In the genomic region with DNA sequence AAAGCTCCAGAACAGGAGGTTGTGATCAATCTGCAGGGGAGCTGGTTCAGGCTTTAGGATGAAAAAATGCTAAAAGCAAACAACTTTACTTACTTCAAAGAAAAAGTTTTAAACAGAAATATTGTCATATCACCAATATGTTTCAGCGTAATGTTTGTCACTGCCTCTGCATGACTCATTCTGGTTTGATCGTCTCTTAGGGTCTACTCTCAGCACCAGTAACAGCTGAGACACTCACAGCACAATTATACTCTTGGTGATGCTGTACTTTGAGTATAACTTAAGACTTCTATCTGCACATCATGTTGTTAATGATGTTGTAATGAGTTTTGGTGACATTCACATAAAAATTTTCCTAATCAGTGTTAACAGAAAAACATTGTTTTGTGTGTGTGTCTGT, we compare ENCODE assay signal across 23 cellular contexts.
"Had no signal": no experiment of that assay in that cellular context is flagged by ENCODE, and none has a peak within 500 bp of the region (broad histone marks: within the 10 kb centered on the region; RNA-seq: fewer than 3 reads in every experiment).

No MANE protein-coding gene starts in this region.

- H3K27ac Mint-ChIP-seq: activated CD8-positive, alpha-beta T cell treated with anti-CD3 and anti-CD28 coated beads, Interleukin-2, amount 10 ng/mL, durations not matched to agents 7 days and 5 days; activated T-helper 1 cell treated with anti-CD3 and anti-CD28 coated beads, Interleukin-12 subunit alpha, Interleukin-12 subunit beta, Interleukin-2, Interleukin-4 antibody, amounts not matched to agents 30 ng/mL and 10 ng/mL and 1 ng/mL, durations not matched to agents 14 hours and 24 hours and 36 hours; effector memory CD8-positive, alpha-beta T cell; memory B cell; naive B cell; T-helper 17 cell; type B pancreatic cell had no signal

- H3K36me3 Mint-ChIP-seq: memory B cell, naive B cell, type B pancreatic cell had no signal

- H3K4me3 Mint-ChIP-seq: activated CD8-positive, alpha-beta T cell treated with anti-CD3 and anti-CD28 coated beads, Interleukin-2, amount 10 ng/mL, durations not matched to agents 7 days and 5 days; activated T-helper 1 cell treated with anti-CD3 and anti-CD28 coated beads, Interleukin-12 subunit alpha, Interleukin-12 subunit beta, Interleukin-2, Interleukin-4 antibody, amounts not matched to agents 30 ng/mL and 10 ng/mL and 1 ng/mL, durations not matched to agents 14 hours and 24 hours and 36 hours; central memory CD8-positive, alpha-beta T cell; effector memory CD8-positive, alpha-beta T cell; memory B cell; naive B cell; T-helper 17 cell; type B pancreatic cell had no signal

- ATAC-seq: activated CD8-positive, alpha-beta T cell treated with anti-CD3 and anti-CD28 coated beads, Interleukin-2, amount 10 ng/mL, durations not matched to agents 7 days and 5 days; effector memory CD8-positive, alpha-beta T cell; esophagus mucosa; heart left ventricle; left colon; T-helper 17 cell had no signal

- DNase-seq: activated CD4-positive, alpha-beta T cell treated with anti-CD3 and anti-CD28 coated beads, Interleukin-2, amount 50 U/mL, for 1 hour; activated CD8-positive, alpha-beta T cell treated with anti-CD3 and anti-CD28 coated beads, Interleukin-2, amount 10 ng/mL, durations not matched to agents 7 days and 5 days; activated gamma-delta T cell; activated naive CD4-positive, alpha-beta T cell treated with anti-CD3 and anti-CD28 coated beads, Interleukin-2, amount 50 U/mL, for 16 hours; aorta; colonic mucosa; dorsolateral prefrontal cortex; effector memory CD8-positive, alpha-beta T cell; heart left ventricle; left colon; naive B cell; nucleus accumbens; sigmoid colon; stimulated activated CD4-positive, alpha-beta T cell treated with anti-CD3 and anti-CD28 coated beads, Interleukin-4, amount 100 ng/mL, for 24 hours; stimulated activated naive CD4-positive, alpha-beta T cell treated with Interleukin-2 at 50 U/mL for 16 hours; T-helper 17 cell had no signal

- H3K4me1 ChIP-seq: breast epithelium, colonic mucosa, heart left ventricle, sigmoid colon had no signal

- H3K4me3 ChIP-seq: breast epithelium, colonic mucosa, dorsolateral prefrontal cortex, heart left ventricle, sigmoid colon, thoracic aorta had no signal

- H3K27me3 ChIP-seq: breast epithelium, colonic mucosa, dorsolateral prefrontal cortex, heart left ventricle, sigmoid colon had no signal

- H3K4me1 Mint-ChIP-seq: central memory CD8-positive, alpha-beta T cell; memory B cell; naive B cell; T-helper 17 cell had no signal

- H3K27ac ChIP-seq: breast epithelium, colonic mucosa, dorsolateral prefrontal cortex, heart left ventricle, sigmoid colon, thoracic aorta had no signal

- H3K9me3 Mint-ChIP-seq: activated T-helper 1 cell treated with anti-CD3 and anti-CD28 coated beads, Interleukin-12 subunit alpha, Interleukin-12 subunit beta, Interleukin-2, Interleukin-4 antibody, amounts not matched to agents 30 ng/mL and 10 ng/mL and 1 ng/mL, durations not matched to agents 14 hours and 24 hours and 36 hours; central memory CD8-positive, alpha-beta T cell; effector memory CD8-positive, alpha-beta T cell; type B pancreatic cell had no signal

- H3K9me3 ChIP-seq: colonic mucosa, sigmoid colon, thoracic aorta had no signal

- H3K36me3 ChIP-seq: breast epithelium, colonic mucosa, heart left ventricle, sigmoid colon, thoracic aorta had no signal
